ENCODE assay signal across 8 cellular contexts in the genomic region with DNA sequence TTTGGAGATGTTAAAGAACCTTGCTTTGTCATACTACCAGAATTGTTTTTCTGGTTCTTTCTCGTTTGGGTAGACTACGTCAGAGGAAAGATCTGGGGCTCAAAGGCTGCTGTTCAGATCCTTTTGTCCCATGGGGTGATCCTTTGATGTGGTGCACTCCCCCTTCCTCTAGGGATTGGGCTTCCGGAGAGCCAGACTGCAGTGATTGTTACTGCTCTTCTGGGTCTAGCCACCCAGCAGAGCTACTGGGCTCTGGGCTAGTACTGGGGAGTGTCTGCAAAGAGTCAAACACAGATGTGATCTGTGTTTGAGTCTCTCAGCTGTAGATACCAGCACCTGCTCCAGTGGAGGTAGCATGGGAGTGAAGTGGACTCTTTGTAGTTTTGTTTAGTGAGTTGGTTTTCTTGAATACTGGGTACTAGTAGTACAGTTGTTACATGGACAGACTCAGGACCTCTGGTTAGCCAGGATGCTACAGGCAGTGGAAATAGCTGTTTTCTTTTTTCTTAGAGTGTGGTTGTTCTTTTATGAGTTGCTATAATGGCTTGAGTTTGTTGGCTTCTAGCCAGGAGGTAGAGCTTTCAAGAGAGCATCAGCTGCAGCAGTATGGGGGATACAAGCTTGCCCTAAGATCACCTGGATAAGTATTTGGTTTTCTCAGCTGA. TPM values are rescaled to one million over a fixed set of nuclear protein-coding genes. Genes with fewer than 3 reads are reported as not detected.
DNase-seq lines count a peak whose midpoint lies in the region; ATAC-seq and TF ChIP-seq lines count a peak whose summit lies in the region.

No MANE protein-coding gene starts in this region.

- peak overlapping the region in 6 of 8 donors; percentile 30 to 85 (median 74) for H3K27ac Mint-ChIP-seq in CD8-positive, alpha-beta memory T cell
- peak overlapping the region; percentile 82 for H3K27ac Mint-ChIP-seq in activated CD4-positive, alpha-beta T cell treated with anti-CD3 and anti-CD28 coated beads for 36 hours

- no peaks in the 10 kb centered on the region for H3K9me3 ChIP-seq in CD8-positive, alpha-beta memory T cell (ENCODE audit: low read length)
- H3K9me3 ChIP-seq in left ventricle myocardium inferior (replicated peaks): peaks cover 10% of the 10 kb centered on the region

- intact Hi-C loops in activated CD4-positive, alpha-beta T cell treated with anti-CD3 and anti-CD28 coated beads for 36 hours (cut with DNase I, micrococcal nuclease): loop anchor here (5.0 to 10.0 kb wide), 2 partner anchors 35 to 663 kb away; no protein-coding TSS in a partner anchor
- intact Hi-C loops in left ventricle myocardium inferior (cut with micrococcal nuclease): no loop called here

- H3K36me3 Mint-ChIP-seq in CD8-positive, alpha-beta memory T cell: peaks cover 7 to 21% (median 10%) of the 10 kb centered on the region in 3 donors
- peaks cover 30% of the 10 kb centered on the region for H3K36me3 Mint-ChIP-seq in activated CD4-positive, alpha-beta T cell treated with anti-CD3 and anti-CD28 coated beads for 36 hours (ENCODE audit: low read depth)

- H3K27me3 ChIP-seq in CD8-positive, alpha-beta memory T cell (ENCODE audit: insufficient read depth, low read length, poor library complexity, severe bottlenecking): no peaks in the 10 kb centered on the region
- H3K27me3 ChIP-seq in left ventricle myocardium inferior (ENCODE audit: low read depth): no peaks in the 10 kb centered on the region

- TF ChIP-seq CTCF in left ventricle myocardium inferior (IDR thresholded peaks at IDR 0.05; ENCODE audit: borderline replicate concordance): no peak

- H3K4me3 ChIP-seq in CD8-positive, alpha-beta memory T cell (ENCODE audit: low read length): no peak overlapping the region
- H3K4me3 ChIP-seq in left ventricle myocardium inferior: peak overlapping the region; percentile 17

- no peak overlapping the region for H3K27ac ChIP-seq in CD8-positive, alpha-beta memory T cell (ENCODE audit: low read depth, low read length)
- H3K27ac ChIP-seq in left ventricle myocardium inferior (replicated peaks): peak overlapping the region; percentile 83

- H3K36me3 ChIP-seq in CD8-positive, alpha-beta memory T cell (ENCODE audit: insufficient read depth, low read length): no peaks in the 10 kb centered on the region
- no peaks in the 10 kb centered on the region for H3K36me3 ChIP-seq in left ventricle myocardium inferior

- POLR2A ChIA-PET in CD8-positive, alpha-beta memory T cell (lab: Charles Lee): interaction anchor here (0.6 to 1.3 kb wide), 2 partner anchors 66 to 68 kb away, joined by 4 to 5 read pairs; a partner anchor contains a TSS
- POLR2A ChIA-PET in activated CD4-positive, alpha-beta T cell treated with anti-CD3 and anti-CD28 coated beads for 36 hours (lab: Charles Lee): no interaction called here

- H3K27me3 Mint-ChIP-seq in CD8-positive, alpha-beta memory T cell: peaks cover 0 to 3% of the 10 kb centered on the region in 2 donors
- H3K27me3 Mint-ChIP-seq in activated CD4-positive, alpha-beta T cell treated with anti-CD3 and anti-CD28 coated beads for 36 hours: no peaks in the 10 kb centered on the region

- peak; percentile 2 to 81 (median 32) for DNase-seq in CD8-positive, alpha-beta memory T cell
- peak; percentile 29 for DNase-seq in activated CD4-positive, alpha-beta T cell treated with anti-CD3 and anti-CD28 coated beads for 36 hours
- DNase-seq in left ventricle myocardium inferior (no peak), NCI-H2081 treated with DMSO at 0.1 percent for 48 hours (lab: John Stamatoyannopoulos, UW) (no peak), glomerular visceral epithelial cell (ENCODE audit: extremely low spot score) (no peak), anterior cingulate cortex (lab: John Stamatoyannopoulos, UW) (no peak)

- CTCF ChIA-PET in CD8-positive, alpha-beta memory T cell (lab: Charles Lee): interaction anchor here (0.9 to 1.4 kb wide), 2 partner anchors 39 to 66 kb away, joined by 3 to 4 read pairs; a partner anchor contains a TSS
- CTCF ChIA-PET in activated CD4-positive, alpha-beta T cell treated with anti-CD3 and anti-CD28 coated beads for 36 hours (lab: Charles Lee): interaction anchor here (1.0 kb wide), 1 partner anchor 9 kb away, joined by 4 read pairs; no protein-coding TSS in a partner anchor

- H3K4me1 Mint-ChIP-seq in CD8-positive, alpha-beta memory T cell: peaks cover 25 to 54% (median 41%) of the 10 kb centered on the region in 3 donors
- peaks cover 56% of the 10 kb centered on the region for H3K4me1 Mint-ChIP-seq in activated CD4-positive, alpha-beta T cell treated with anti-CD3 and anti-CD28 coated beads for 36 hours

- H3K4me1 ChIP-seq in CD8-positive, alpha-beta memory T cell (ENCODE audit: insufficient read depth, low read length): peaks cover 45% of the 10 kb centered on the region
- peaks cover 64% of the 10 kb centered on the region for H3K4me1 ChIP-seq in left ventricle myocardium inferior

- peak overlapping the region in 6 of 7 donors; percentile 6 to 60 (median 40) for H3K4me3 Mint-ChIP-seq in CD8-positive, alpha-beta memory T cell
- H3K4me3 Mint-ChIP-seq in activated CD4-positive, alpha-beta T cell treated with anti-CD3 and anti-CD28 coated beads for 36 hours: no peak overlapping the region

- no peaks in the 10 kb centered on the region for H3K9me3 Mint-ChIP-seq in CD8-positive, alpha-beta memory T cell
- H3K9me3 Mint-ChIP-seq in activated CD4-positive, alpha-beta T cell treated with anti-CD3 and anti-CD28 coated beads for 36 hours (ENCODE audit: low read depth): peaks cover 6% of the 10 kb centered on the region

- peak; percentile 40 for ATAC-seq in HG02884 (IDR thresholded peaks at IDR 0.05; ENCODE audit: unreplicated experiment)
- ATAC-seq in activated CD4-positive, alpha-beta T cell treated with anti-CD3 and anti-CD28 coated beads for 36 hours: peak; percentile 30
- ATAC-seq in HG02840 (IDR thresholded peaks at IDR 0.05; ENCODE audit: low FRiP score, unreplicated experiment): no peak

RNA-seq across cellular contexts. Expression of a gene that starts 34.4 kb away (rescaled TPM):
- 10 to 100 TPM; 13.2 to 13.6 TPM for total RNA-seq in CD8-positive, alpha-beta memory T cell
- polyA plus RNA-seq in CD8-positive, alpha-beta memory T cell: 13.7 TPM
- total RNA-seq in activated CD4-positive, alpha-beta T cell treated with anti-CD3 and anti-CD28 coated beads for 36 hours: 10 to 100 TPM; 13.0 to 20.8 TPM
- total RNA-seq in left ventricle myocardium inferior: 30.1 TPM

Comparison
In these comparisons a context has a peak if more than half of its experiments do, and no peak if none do; other contexts are left out.
1. DNase-seq: peak in CD8-positive, alpha-beta memory T cell (5 of 5) and activated CD4-positive, alpha-beta T cell treated with anti-CD3 and anti-CD28 coated beads for 36 hours (single experiment); none in left ventricle myocardium inferior (single experiment), NCI-H2081 treated with DMSO at 0.1 percent for 48 hours (single experiment), glomerular visceral epithelial cell (single experiment) and anterior cingulate cortex (0 of 58).